In the genomic region with DNA sequence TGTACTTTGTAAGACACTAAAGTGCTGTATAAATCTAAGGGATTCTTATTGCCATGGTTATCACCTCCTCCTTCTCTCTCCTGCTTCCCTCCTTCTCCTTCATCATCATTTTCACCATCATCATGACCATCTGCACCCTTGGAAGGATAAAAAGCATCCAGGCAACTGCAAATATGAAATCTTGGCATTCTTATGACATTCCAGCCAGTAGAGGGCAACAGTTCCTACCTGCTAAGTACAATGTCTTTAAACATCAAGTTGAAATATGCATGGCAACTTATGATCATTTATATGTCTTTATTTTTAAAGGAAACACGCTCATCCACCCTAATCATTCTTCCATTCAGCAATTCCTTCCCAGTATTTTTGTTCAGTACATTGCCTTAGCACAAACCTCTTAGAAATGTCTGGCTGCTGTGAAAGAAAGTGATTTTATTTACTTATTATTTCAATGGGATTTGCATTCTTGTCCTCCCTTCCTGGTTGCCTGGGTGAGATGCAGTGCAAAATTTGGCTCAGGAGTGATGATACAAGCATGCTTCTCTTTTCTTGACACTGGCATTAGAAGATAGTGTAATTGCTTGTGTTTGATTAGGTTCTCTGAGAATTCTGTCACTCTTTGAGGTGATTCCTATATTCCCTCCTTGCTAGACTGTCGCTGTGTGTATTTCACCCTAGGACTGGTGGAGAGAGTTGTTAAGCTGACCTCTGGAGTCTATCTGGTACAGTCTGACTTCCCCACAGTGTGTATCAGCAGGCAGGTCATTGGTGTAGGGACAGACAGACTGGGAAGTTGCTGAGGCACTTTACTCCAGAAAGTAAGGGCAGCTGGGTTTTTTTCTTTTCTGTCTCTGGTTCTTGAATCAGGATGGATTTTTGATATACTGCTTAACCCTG, we compare ENCODE assay signal across 8 cellular contexts.
DNase-seq lines count a peak whose midpoint lies in the region; ATAC-seq and TF ChIP-seq lines count a peak whose summit lies in the region.

No MANE protein-coding gene starts in this region.

- no peaks in the 10 kb centered on the region for H3K9me3 ChIP-seq in SK-N-MC (ENCODE audit: low read depth, low read length)

- H3K4me3 Mint-ChIP-seq in activated naive CD4-positive, alpha-beta T cell treated with anti-CD3 and anti-CD28 coated beads for 36 hours: no peak overlapping the region
- no peak overlapping the region for H3K4me3 Mint-ChIP-seq in stimulated activated effector memory CD8-positive, alpha-beta T cell treated with anti-CD3 and anti-CD28 coated beads, Interleukin-12 subunit alpha, Interleukin-12 subunit beta, amount 100 ng/mL, for 72 hours

- CTCF ChIA-PET in AG04449 (lab: Yijun Ruan, JAX): interaction anchor here (0.8 to 3.4 kb wide), 22 partner anchors 9 to 473 kb away, joined by 3 to 20 read pairs (median 5); no protein-coding TSS in a partner anchor
- CTCF ChIA-PET in activated naive CD4-positive, alpha-beta T cell treated with anti-CD3 and anti-CD28 coated beads for 36 hours (lab: Charles Lee): no interaction called here

- H3K36me3 ChIP-seq in SK-N-MC (ENCODE audit: insufficient read depth, low read length): no peaks in the 10 kb centered on the region

- no peaks in the 10 kb centered on the region for H3K9me3 Mint-ChIP-seq in activated naive CD4-positive, alpha-beta T cell treated with anti-CD3 and anti-CD28 coated beads for 36 hours
- peaks cover 4% of the 10 kb centered on the region for H3K9me3 Mint-ChIP-seq in stimulated activated effector memory CD8-positive, alpha-beta T cell treated with anti-CD3 and anti-CD28 coated beads, Interleukin-12 subunit alpha, Interleukin-12 subunit beta, amount 100 ng/mL, for 72 hours

- H3K4me3 ChIP-seq in AG04449 (ENCODE audit: low read depth, low read length) (no peak overlapping the region), SK-N-MC (no peak overlapping the region)

- H3K27ac Mint-ChIP-seq in activated naive CD4-positive, alpha-beta T cell treated with anti-CD3 and anti-CD28 coated beads for 36 hours: no peak overlapping the region
- H3K27ac Mint-ChIP-seq in stimulated activated effector memory CD8-positive, alpha-beta T cell treated with anti-CD3 and anti-CD28 coated beads, Interleukin-12 subunit alpha, Interleukin-12 subunit beta, amount 100 ng/mL, for 72 hours: no peak overlapping the region

- intact Hi-C loops in activated naive CD4-positive, alpha-beta T cell treated with anti-CD3 and anti-CD28 coated beads for 36 hours (cut with micrococcal nuclease): no loop called here

- DNase-seq in AG04449 (ENCODE audit: low read depth, low spot score) (no peak), H4 (ENCODE audit: low spot score) (peak; percentile 60), SK-N-MC (ENCODE audit: low read depth, low spot score) (peak; percentile 55), globus pallidus (ENCODE audit: low spot score) (peak; percentile 20), superior temporal gyrus (ENCODE audit: extremely low spot score) (peak; percentile 74), T1000 (lab: John Stamatoyannopoulos, UW) (no peak)
- no peak for DNase-seq in activated naive CD4-positive, alpha-beta T cell treated with anti-CD3 and anti-CD28 coated beads for 36 hours
- DNase-seq in stimulated activated effector memory CD8-positive, alpha-beta T cell treated with anti-CD3 and anti-CD28 coated beads, Interleukin-12 subunit alpha, Interleukin-12 subunit beta, amount 100 ng/mL, for 72 hours (ENCODE audit: low spot score in 2 of 2): no peak

- POLR2A ChIA-PET in AG04449 (lab: Yijun Ruan, JAX): no interaction called here

- no peak overlapping the region for H3K9ac ChIP-seq in SK-N-MC (ENCODE audit: insufficient read length)

- H3K4me1 Mint-ChIP-seq in activated naive CD4-positive, alpha-beta T cell treated with anti-CD3 and anti-CD28 coated beads for 36 hours (ENCODE audit: low read depth): no peaks in the 10 kb centered on the region
- peaks cover 8% of the 10 kb centered on the region for H3K4me1 Mint-ChIP-seq in stimulated activated effector memory CD8-positive, alpha-beta T cell treated with anti-CD3 and anti-CD28 coated beads, Interleukin-12 subunit alpha, Interleukin-12 subunit beta, amount 100 ng/mL, for 72 hours

- H3K27me3 Mint-ChIP-seq in activated naive CD4-positive, alpha-beta T cell treated with anti-CD3 and anti-CD28 coated beads for 36 hours (ENCODE audit: low read depth): no peaks in the 10 kb centered on the region

- no peak overlapping the region for H3K27ac ChIP-seq in SK-N-MC

- peak; percentile 48 for TF ChIP-seq CTCF in AG04449 (IDR thresholded peaks at IDR 0.05; ENCODE audit: insufficient read depth, low read length, missing control alignments)

- ATAC-seq in stimulated activated effector memory CD8-positive, alpha-beta T cell treated with anti-CD3 and anti-CD28 coated beads, Interleukin-12 subunit alpha, Interleukin-12 subunit beta, amount 100 ng/mL, for 72 hours: no peak

- no peaks in the 10 kb centered on the region for H3K36me3 Mint-ChIP-seq in activated naive CD4-positive, alpha-beta T cell treated with anti-CD3 and anti-CD28 coated beads for 36 hours (ENCODE audit: low read depth)
- no peaks in the 10 kb centered on the region for H3K36me3 Mint-ChIP-seq in stimulated activated effector memory CD8-positive, alpha-beta T cell treated with anti-CD3 and anti-CD28 coated beads, Interleukin-12 subunit alpha, Interleukin-12 subunit beta, amount 100 ng/mL, for 72 hours

Comparison
In these comparisons a context has a peak if more than half of its experiments do, and no peak if none do; other contexts are left out.
1. DNase-seq: peak in H4 (single experiment), SK-N-MC (single experiment), globus pallidus (single experiment) and superior temporal gyrus (single experiment); none in AG04449 (single experiment), activated naive CD4-positive, alpha-beta T cell treated with anti-CD3 and anti-CD28 coated beads for 36 hours (single experiment), stimulated activated effector memory CD8-positive, alpha-beta T cell treated with anti-CD3 and anti-CD28 coated beads, Interleukin-12 subunit alpha, Interleukin-12 subunit beta, amount 100 ng/mL, for 72 hours (0 of 2) and T1000 (single experiment).